Comparison of ENCODE assay signal across 18 cellular contexts in genomic region chrX:97402903-97403302, GRCh38.
"Had no signal": no experiment of that assay in that cellular context is flagged by ENCODE, and none has a peak within 500 bp of the region (broad histone marks: within the 10 kb centered on the region; RNA-seq: fewer than 3 reads in every experiment).

No MANE protein-coding gene starts in this region.

- H3K9me3 ChIP-seq: adrenal gland, testis had no signal

- H3K27ac Mint-ChIP-seq: activated naive CD4-positive, alpha-beta T cell treated with anti-CD3 and anti-CD28 coated beads, Interleukin-2, amount 50 U/mL, for 24 hours; type B pancreatic cell had no signal

- H3K4me3 Mint-ChIP-seq: activated naive CD4-positive, alpha-beta T cell treated with anti-CD3 and anti-CD28 coated beads, Interleukin-2, amount 50 U/mL, for 24 hours; natural killer cell treated with Interleukin-12 subunit alpha and Interleukin-12 subunit beta and Interleukin-15 and Interleukin-18, amount 100 ng/mL, for 72 hours; type B pancreatic cell had no signal

- H3K36me3 Mint-ChIP-seq: natural killer cell treated with Interleukin-12 subunit alpha and Interleukin-12 subunit beta and Interleukin-15 and Interleukin-18, amount 100 ng/mL, for 72 hours had no signal

- H3K4me1 ChIP-seq: testis had no signal

- H3K27me3 Mint-ChIP-seq: activated naive CD4-positive, alpha-beta T cell treated with anti-CD3 and anti-CD28 coated beads, Interleukin-2, amount 50 U/mL, for 24 hours; natural killer cell treated with Interleukin-12 subunit alpha and Interleukin-12 subunit beta and Interleukin-15 and Interleukin-18, amount 100 ng/mL, for 72 hours; type B pancreatic cell had no signal

- H3K27me3 ChIP-seq: adrenal gland, testis had no signal

- H3K9me3 Mint-ChIP-seq: activated naive CD4-positive, alpha-beta T cell treated with anti-CD3 and anti-CD28 coated beads, Interleukin-2, amount 50 U/mL, for 24 hours; activated T-cell treated with anti-CD3 and anti-CD28 coated beads, Interleukin-2, amount 50 U/mL, for 4 hours; natural killer cell treated with Interleukin-12 subunit alpha and Interleukin-12 subunit beta and Interleukin-15 and Interleukin-18, amount 100 ng/mL, for 72 hours had no signal

- ATAC-seq: activated T-cell treated with anti-CD3 and anti-CD28 coated beads, Interleukin-2, amount 50 U/mL, for 4 hours had no signal

- DNase-seq: activated CD4-positive, alpha-beta T cell treated with anti-CD3 and anti-CD28 coated beads, Interleukin-2, amount 50 U/mL, for 1 hour; activated effector memory CD4-positive, alpha-beta T cell treated with anti-CD3 and anti-CD28 coated beads, Interleukin-2, amount 50 U/mL, for 16 hours; activated T-cell treated with anti-CD3 and anti-CD28 coated beads, Interleukin-2, amount 50 U/mL, for 4 hours; adrenal gland; cerebellar nuclear complex; cortex of kidney; erythroblast; foreskin melanocyte; glutamatergic neuron; posterior cingulate gyrus; retina; stimulated activated CD4-positive, alpha-beta T cell treated with anti-CD3 and anti-CD28 coated beads, Interleukin-2, amount 100 ng/mL, for 24 hours; SW 1271; testis had no signal

- H3K36me3 ChIP-seq: adrenal gland had no signal

- H3K4me3 ChIP-seq: adrenal gland, lung, testis had no signal
